Comparison of ENCODE assay signal across 19 cellular contexts in the genomic region with DNA sequence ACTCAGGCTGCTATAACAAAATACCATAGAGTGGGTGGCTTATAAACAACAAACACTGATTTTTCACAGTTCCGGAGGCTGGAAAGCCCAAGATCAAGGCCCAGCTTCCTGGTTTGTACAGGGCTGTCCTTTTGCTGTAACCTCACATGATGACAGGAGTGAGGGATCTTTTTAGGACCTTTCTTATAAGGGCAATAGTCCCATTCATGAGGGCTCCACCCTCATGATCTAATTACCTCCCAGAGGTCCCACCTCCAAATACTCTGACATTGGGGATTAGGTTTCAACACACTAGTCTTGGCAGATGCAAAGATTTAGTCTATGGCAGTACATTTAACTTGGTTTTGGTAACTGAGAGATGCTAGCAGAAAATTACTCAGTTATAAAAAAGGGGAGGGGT. TPM values are rescaled to one million over a fixed set of nuclear protein-coding genes. Genes with fewer than 3 reads are reported as not detected.
DNase-seq lines count a peak whose midpoint lies in the region; ATAC-seq, FAIRE-seq and TF ChIP-seq lines count a peak whose summit lies in the region.
"Had no signal": no experiment of that assay in that cellular context is flagged by ENCODE, and none has a peak within 500 bp of the region (broad histone marks: within the 10 kb centered on the region; RNA-seq: fewer than 3 reads in every experiment).

No MANE protein-coding gene starts in this region.

- no peak for TF ChIP-seq EP300 in K562 (IDR thresholded peaks at IDR 0.05; ENCODE audit: low read length)

- peak overlapping the region; percentile 19 for H3K27ac Mint-ChIP-seq in activated CD8-positive, alpha-beta memory T cell treated with anti-CD3 and anti-CD28 coated beads, Interleukin-2, amount 10 ng/mL, durations not matched to agents 7 days and 5 days
- H3K27ac Mint-ChIP-seq: HFFc6 had no signal

- H2AFZ ChIP-seq in K562 (ENCODE audit: low read depth, low read length), result no peak overlapping the region

- ATAC-seq in activated CD8-positive, alpha-beta memory T cell treated with anti-CD3 and anti-CD28 coated beads, Interleukin-2, amount 10 ng/mL, durations not matched to agents 7 days and 5 days, result no peak
- ATAC-seq in K562, result no peak
- ATAC-seq: A549 had no signal

- no peak overlapping the region for H3K9ac ChIP-seq in K562 (ENCODE audit: insufficient read depth in 1 of 2, low read depth in 2 of 2, low read length in 2 of 2)
- H3K9ac ChIP-seq: KMS-11 had no signal

- no peak overlapping the region for H3K4me2 ChIP-seq in K562 (ENCODE audit: insufficient read depth, low read length)
- H3K4me2 ChIP-seq: A549, KMS-11 had no signal

- no peak for TF ChIP-seq POLR2A in K562 (conservative IDR thresholded peaks at IDR 0.05)

- no peaks in the 10 kb centered on the region for H3K9me1 ChIP-seq in K562 (ENCODE audit: control insufficient read depth, insufficient read depth, low read length)

- H3K4me1 Mint-ChIP-seq in activated CD8-positive, alpha-beta memory T cell treated with anti-CD3 and anti-CD28 coated beads, Interleukin-2, amount 10 ng/mL, durations not matched to agents 7 days and 5 days, result peaks cover 78% of the 10 kb centered on the region

- H3K27ac ChIP-seq in K562 (ENCODE audit: extremely low read depth, low read depth, low read length), result no peak overlapping the region
- H3K27ac ChIP-seq: KMS-11, SJSA1 had no signal

- H3K9me3 ChIP-seq in K562 (replicated peaks; ENCODE audit: control insufficient read depth, insufficient read depth, low read depth, low read length), result no peaks in the 10 kb centered on the region
- H3K9me3 ChIP-seq: A549, SJSA1 had no signal

- POLR2A ChIA-PET in K562 (lab: Yijun Ruan, JAX), result interaction anchor here (0.9 kb wide), 1 partner anchor 83 kb away, joined by 3 read pairs; no protein-coding TSS in a partner anchor

- 79% methylated on average over 1 of the region's 1 CpG for WGBS in K562 (ENCODE audit: insufficient coverage, low coverage, missing lambda C conversion rate)

- intact Hi-C loops in K562 (cut with micrococcal nuclease), result loop anchor here (10.0 kb wide), 1 partner anchor 78 kb away; no protein-coding TSS in a partner anchor

- H3K27me3 Mint-ChIP-seq in activated CD8-positive, alpha-beta memory T cell treated with anti-CD3 and anti-CD28 coated beads, Interleukin-2, amount 10 ng/mL, durations not matched to agents 7 days and 5 days, result no peaks in the 10 kb centered on the region
- H3K27me3 Mint-ChIP-seq: CD8-positive, alpha-beta memory T cell had no signal

- H3K4me3 Mint-ChIP-seq in activated CD8-positive, alpha-beta memory T cell treated with anti-CD3 and anti-CD28 coated beads, Interleukin-2, amount 10 ng/mL, durations not matched to agents 7 days and 5 days, result no peak overlapping the region
- H3K4me3 Mint-ChIP-seq: CD8-positive, alpha-beta memory T cell; HFFc6 had no signal

- no peak for TF ChIP-seq CTCF in K562 (IDR thresholded peaks at IDR 0.05 in 2 of 3, conservative IDR thresholded peaks at IDR 0.05 in 1 of 3; ENCODE audit: insufficient read depth in 2 of 3, low read depth in 1 of 3, low read length in 3 of 3)

- no peaks in the 10 kb centered on the region for H3K9me3 Mint-ChIP-seq in activated CD8-positive, alpha-beta memory T cell treated with anti-CD3 and anti-CD28 coated beads, Interleukin-2, amount 10 ng/mL, durations not matched to agents 7 days and 5 days (ENCODE audit: low read depth)
- H3K9me3 Mint-ChIP-seq: CD8-positive, alpha-beta memory T cell; HFFc6 had no signal

- no peaks in the 10 kb centered on the region for H4K20me1 ChIP-seq in K562 (replicated peaks; ENCODE audit: control insufficient read depth, insufficient read depth, low read length)

- H3K4me3 ChIP-seq in K562, result no peak overlapping the region
- H3K4me3 ChIP-seq: A549, SJSA1 had no signal

- H3K4me1 ChIP-seq in K562 (replicated peaks in 1 of 2; ENCODE audit: control insufficient read depth in 2 of 2, insufficient read depth in 2 of 2, low read length in 2 of 2), result peaks cover 3 to 19% of the 10 kb centered on the region in 2 experiments; a peak in 4 of 5 replicates

- no peak for FAIRE-seq in K562 (lab: Jason Lieb, UNC)
- FAIRE-seq: A549, D721Med, GM12892 had no signal

- in situ Hi-C loops in K562 (cut with MboI), result no loop called here

- no peaks in the 10 kb centered on the region for H3K79me2 ChIP-seq in K562 (ENCODE audit: control insufficient read depth, insufficient read depth, low read length)

- TF ChIP-seq RAD21 in K562 (CRISPR knock-in tag; conservative IDR thresholded peaks at IDR 0.05 in 1 of 2, IDR thresholded peaks at IDR 0.05 in 1 of 2), result no peak

- H3K36me3 Mint-ChIP-seq in activated CD8-positive, alpha-beta memory T cell treated with anti-CD3 and anti-CD28 coated beads, Interleukin-2, amount 10 ng/mL, durations not matched to agents 7 days and 5 days, result peaks cover 16% of the 10 kb centered on the region
- H3K36me3 Mint-ChIP-seq: CD8-positive, alpha-beta memory T cell had no signal

- no TSS peak for BruUV-seq in K562 (replicated peaks; lab: Mats Ljungman, UMichigan)

- DNase-seq in activated CD8-positive, alpha-beta memory T cell treated with anti-CD3 and anti-CD28 coated beads, Interleukin-2, amount 10 ng/mL, durations not matched to agents 7 days and 5 days, result no peak
- no peak for DNase-seq in activated CD8-positive, alpha-beta memory T cell treated with anti-CD3 and anti-CD28 coated beads, Interleukin-2, amount 50 U/mL, for 48 hours
- peak; percentile 22 for DNase-seq in M059J (ENCODE audit: low read depth)
- no peak for DNase-seq in K562 (ENCODE audit: extremely low read depth in 1 of 4, low spot score in 3 of 4)
- no peak for DNase-seq in stimulated activated CD4-positive, alpha-beta T cell treated with anti-CD3 and anti-CD28 coated beads, Interleukin-4, amount 100 ng/mL, for 1 hour
- DNase-seq in MV-4-11 (lab: John Stamatoyannopoulos, UW), result no peak
- DNase-seq in occipital lobe (lab: John Stamatoyannopoulos, UW), result no peak
- DNase-seq: CD8-positive, alpha-beta memory T cell; HFFc6; NCI-H1417 treated with DMSO at 0.1 percent for 48 hours; NCI-H187 treated with DMSO at 0.1 percent for 48 hours; NCI-H446 treated with DMSO at 0.1 percent for 48 hours; NCI-H69; NK-92 treated with Interleukin-12 subunit alpha and Interleukin-12 subunit beta, amount 100 ng/mL, for 24 hours had no signal

- CTCF ChIA-PET in activated CD8-positive, alpha-beta memory T cell treated with anti-CD3 and anti-CD28 coated beads, Interleukin-2, amount 10 ng/mL, durations not matched to agents 7 days and 5 days (lab: Charles Lee), result interaction anchor here (0.9 to 3.2 kb wide), 5 partner anchors 8 to 66 kb away, joined by 3 to 10 read pairs (median 4); a partner anchor contains a TSS
- CTCF ChIA-PET in K562 (lab: Yijun Ruan, JAX; ENCODE audit: low intra/inter-chr PET ratio), result no interaction called here

- H3K36me3 ChIP-seq in K562 (ENCODE audit: control insufficient read depth, insufficient read depth, low read length), result no peaks in the 10 kb centered on the region
- H3K36me3 ChIP-seq: SJSA1 had no signal

- no peaks in the 10 kb centered on the region for H3K27me3 ChIP-seq in K562 (ENCODE audit: control insufficient read depth in 2 of 2, insufficient read depth in 2 of 2, low read length in 2 of 2)
- H3K27me3 ChIP-seq: SJSA1 had no signal

TF ChIP-seq in K562, 482 proteins besides CTCF, POLR2A, EP300 and RAD21 (continues in another document):
- TF ChIP-seq, protein P1, sequence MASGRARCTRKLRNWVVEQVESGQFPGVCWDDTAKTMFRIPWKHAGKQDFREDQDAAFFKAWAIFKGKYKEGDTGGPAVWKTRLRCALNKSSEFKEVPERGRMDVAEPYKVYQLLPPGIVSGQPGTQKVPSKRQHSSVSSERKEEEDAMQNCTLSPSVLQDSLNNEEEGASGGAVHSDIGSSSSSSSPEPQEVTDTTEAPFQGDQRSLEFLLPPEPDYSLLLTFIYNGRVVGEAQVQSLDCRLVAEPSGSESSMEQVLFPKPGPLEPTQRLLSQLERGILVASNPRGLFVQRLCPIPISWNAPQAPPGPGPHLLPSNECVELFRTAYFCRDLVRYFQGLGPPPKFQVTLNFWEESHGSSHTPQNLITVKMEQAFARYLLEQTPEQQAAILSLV (tag; IDR thresholded peaks at IDR 0.05), result no peak
- TF ChIP-seq CBX8 (IDR thresholded peaks at IDR 0.05; ENCODE audit: borderline replicate concordance, extremely low read depth, low read depth, low read length, poor library complexity, severe bottlenecking), result no peak
- TF ChIP-seq PRMT5 (CRISPR knock-in tag; IDR thresholded peaks at IDR 0.05), result no peak
- TF ChIP-seq, protein P2, sequence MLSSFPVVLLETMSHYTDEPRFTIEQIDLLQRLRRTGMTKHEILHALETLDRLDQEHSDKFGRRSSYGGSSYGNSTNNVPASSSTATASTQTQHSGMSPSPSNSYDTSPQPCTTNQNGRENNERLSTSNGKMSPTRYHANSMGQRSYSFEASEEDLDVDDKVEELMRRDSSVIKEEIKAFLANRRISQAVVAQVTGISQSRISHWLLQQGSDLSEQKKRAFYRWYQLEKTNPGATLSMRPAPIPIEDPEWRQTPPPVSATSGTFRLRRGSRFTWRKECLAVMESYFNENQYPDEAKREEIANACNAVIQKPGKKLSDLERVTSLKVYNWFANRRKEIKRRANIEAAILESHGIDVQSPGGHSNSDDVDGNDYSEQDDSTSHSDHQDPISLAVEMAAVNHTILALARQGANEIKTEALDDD (IDR thresholded peaks at IDR 0.05), result peak; percentile 39; the same call in 1 of the 2 replicates
- TF ChIP-seq SRF (CRISPR knock-in tag; IDR thresholded peaks at IDR 0.05), result no peak
- TF ChIP-seq ZNF24 (IDR thresholded peaks at IDR 0.05), result no peak

RNA-seq across cellular contexts. Expression of a gene that starts 20.9 kb away (rescaled TPM):
- 10 to 100 TPM; 25.9 to 34.0 TPM for total RNA-seq in activated CD8-positive, alpha-beta memory T cell treated with anti-CD3 and anti-CD28 coated beads, Interleukin-2, amount 10 ng/mL, durations not matched to agents 7 days and 5 days
- total RNA-seq in M059J (2014; rRNA removed; shearing (Covaris generic)), result 15.4 and 29.8 TPM in 2 replicates
- total RNA-seq in K562 (2011; cell fraction: chromatin; rRNA removed; ENCODE audit: low replicate concordance), result 17.1 and 23.6 TPM in 2 replicates
- 15.7 and 18.8 TPM in 2 replicates for total RNA-seq in K562 (2011; cell fraction: nucleolus; rRNA removed)
- total RNA-seq in K562 (2011; cell fraction: nucleoplasm; rRNA removed), result 17.5 and 23.5 TPM in 2 replicates
- 7.9 and 14.0 TPM in 2 replicates for total RNA-seq in K562 (2014; rRNA removed)
- total RNA-seq in K562 (2014; rRNA removed; fragmentation: Illumina TruSeq; extraction: Trizol), result 15.1 and 18.8 TPM in 2 replicates
- 16.1 and 17.0 TPM in 2 replicates for total RNA-seq in K562 (2015; rRNA removed; fragmentation: Illumina TruSeq; extraction: Trizol)
- total RNA-seq in K562 (2021), result 14.9 and 15.0 TPM in 2 replicates
- polyA plus RNA-seq in K562 (2011; rRNA removed), result 12.8 and 14.0 TPM in 2 replicates
- 9.0 and 11.3 TPM in 2 replicates for polyA plus RNA-seq in K562 (2011; cell fraction: cytosol; rRNA removed)
- polyA plus RNA-seq in K562 (2011; cell fraction: nucleus; rRNA removed), result 6.7 and 10.4 TPM in 2 replicates
- polyA plus RNA-seq in K562 (2012), result 14.1 and 29.3 TPM in 2 replicates
- 12.0 and 12.3 TPM in 2 replicates for polyA plus RNA-seq in K562 (2014; fragmentation: Illumina TruSeq; extraction: Trizol)
- 1 to 10 TPM; 4.1 to 7.2 TPM for polyA plus RNA-seq in K562 (2014; fragmentation: Nextera tagmentation; extraction: Ambion mirVana)
- polyA plus RNA-seq in K562 (2014; rRNA removed), result 9.4 and 13.1 TPM in 2 replicates
- 11.0 and 12.6 TPM in 2 replicates for polyA minus RNA-seq in K562 (2011; rRNA and poly(A)+ RNA removed)
- 5.2 and 5.6 TPM in 2 replicates for polyA minus RNA-seq in K562 (2011; cell fraction: cytosol; rRNA and poly(A)+ RNA removed)
- polyA minus RNA-seq in K562 (2011; cell fraction: nucleus; rRNA and poly(A)+ RNA removed), result 3.5 and 5.6 TPM in 2 replicates
- not detected for total RNA-seq in occipital lobe
